In genomic region chr19:15107056-15108010, GRCh38 we compare ENCODE assay signal across 8 cellular contexts. TPM values are rescaled to one million over a fixed set of nuclear protein-coding genes. Genes with fewer than 3 reads are reported as not detected.
A peak's percentile ranks its signal among the peaks of the same experiment; 100 is the strongest.
DNase-seq lines count a peak whose midpoint lies in the region; ATAC-seq, FAIRE-seq and TF ChIP-seq lines count a peak whose summit lies in the region.

Gene SYDE1 (plus strand): TSS chr19:15107401. CDS start chr19:15107434, 33 bp downstream.

- H3K9me1 ChIP-seq in keratinocyte (ENCODE audit: control insufficient read depth, extremely low read depth, insufficient read depth, low read length): no peaks in the 10 kb centered on the region

- CTCF ChIA-PET in AG04450 (lab: Charles Lee): interaction anchor here (0.7 kb wide), 1 partner anchor 15 kb away, joined by 3 read pairs; no protein-coding TSS in a partner anchor

- FAIRE-seq in bronchial epithelial cell (lab: Jason Lieb, UNC) (no peak), keratinocyte (lab: Jason Lieb, UNC) (no peak), D721Med (lab: Jason Lieb, UNC) (no peak)

- H3K9me3 ChIP-seq in AG04450 (ENCODE audit: control insufficient read depth, insufficient read depth, low read length) (peaks cover 20% of the 10 kb centered on the region), KOPT-K1 (ENCODE audit: insufficient read depth, low read length, poor library complexity, severe bottlenecking) (peaks cover 17% of the 10 kb centered on the region), keratinocyte (ENCODE audit: control insufficient read depth, low read depth, low read length) (peaks cover 3% of the 10 kb centered on the region)

- peak within 1 kb of the TSS; percentile 80 for H2AFZ ChIP-seq in keratinocyte (ENCODE audit: control insufficient read depth, low read length)

- H3K4me1 ChIP-seq in keratinocyte (ENCODE audit: control insufficient read depth, extremely low read depth, insufficient read depth, low read length): peaks cover 3% of the 10 kb centered on the region

- H3K4me3 ChIP-seq in AG04450 (ENCODE audit: low read depth, low read length): peak within 1 kb of the TSS; percentile 78
- H3K4me3 ChIP-seq in bronchial epithelial cell (ENCODE audit: low read depth, low read length): peak within 1 kb of the TSS; percentile 44
- H3K4me3 ChIP-seq in keratinocyte (ENCODE audit: control insufficient read depth in 2 of 3, extremely low read depth in 1 of 3, insufficient read depth in 2 of 3, low read depth in 1 of 3, low read length in 3 of 3): peak within 1 kb of the TSS; percentile 64 to 76 (median 72)

- dilution Hi-C loops in keratinocyte (cut with MboI; ENCODE audit: extremely low pct_ligation_motif_present, low sequenced_read_pairs): no loop called here

- no peaks in the 10 kb centered on the region for H3K36me3 ChIP-seq in KOPT-K1 (ENCODE audit: insufficient read depth, low read length)
- H3K36me3 ChIP-seq in bronchial epithelial cell (ENCODE audit: control insufficient read depth, insufficient read depth, low read length): no peaks in the 10 kb centered on the region
- peaks cover 4 to 15% of the 10 kb centered on the region in 2 experiments for H3K36me3 ChIP-seq in keratinocyte (ENCODE audit: control insufficient read depth in 2 of 2, extremely low read depth in 1 of 2, insufficient read depth in 2 of 2, low read length in 2 of 2)

- no peaks in the 10 kb centered on the region for H3K79me2 ChIP-seq in keratinocyte (ENCODE audit: control insufficient read depth, insufficient read depth, low read length)

- peak within 1 kb of the TSS; percentile 62 for H3K9ac ChIP-seq in keratinocyte (ENCODE audit: control insufficient read depth, extremely low read depth, insufficient read depth, low read length)

- H4K20me1 ChIP-seq in keratinocyte (ENCODE audit: control insufficient read depth, extremely low read depth, insufficient read depth, low read length): no peaks in the 10 kb centered on the region

- POLR2A ChIA-PET in AG04450 (lab: Yijun Ruan, JAX): interaction anchor here (0.6 to 1.2 kb wide), 2 partner anchors 18 to 570 kb away, joined by 4 to 5 read pairs; a partner anchor contains a TSS

- H3K27ac ChIP-seq in AG04450 (ENCODE audit: low read depth, low read length) (peak within 1 kb of the TSS; percentile 87), KOPT-K1 (ENCODE audit: low read depth, low read length, poor library complexity, severe bottlenecking) (peak within 1 kb of the TSS; percentile 35), keratinocyte (ENCODE audit: control insufficient read depth, insufficient read depth, low read length) (no peak within 1 kb of the TSS)

- TF ChIP-seq CTCF in AG04450 (IDR thresholded peaks at IDR 0.05; ENCODE audit: low read depth, low read length) (no peak), bronchial epithelial cell (IDR thresholded peaks at IDR 0.05; ENCODE audit: insufficient read depth, low read length, severe bottlenecking) (no peak), keratinocyte (optimal IDR thresholded peaks at IDR 0.05 in 1 of 3, IDR thresholded peaks at IDR 0.05 in 1 of 3, conservative IDR thresholded peaks at IDR 0.05 in 1 of 3; ENCODE audit: extremely low read depth in 1 of 3, insufficient read depth in 2 of 3, low read length in 3 of 3) (no peak), D721Med (IDR thresholded peaks at IDR 0.05; ENCODE audit: insufficient read depth, missing control alignments) (no peak)

- H3K27me3 ChIP-seq in AG04450 (ENCODE audit: control insufficient read depth, insufficient read depth, low read length) (no peaks in the 10 kb centered on the region), bronchial epithelial cell (ENCODE audit: control insufficient read depth, insufficient read depth, low read length) (no peaks in the 10 kb centered on the region), keratinocyte (ENCODE audit: control insufficient read depth, extremely low read depth, insufficient read depth, low read length) (no peaks in the 10 kb centered on the region)

- ATAC-seq in GM19328 (IDR thresholded peaks at IDR 0.05; ENCODE audit: unreplicated experiment): no peak

- H3K4me2 ChIP-seq in keratinocyte (ENCODE audit: control insufficient read depth, extremely low read depth, insufficient read depth, low read depth, low read length): peak within 1 kb of the TSS; percentile 77

- DNase-seq in AG04450 (ENCODE audit: low read depth, low spot score) (no peak), bronchial epithelial cell (ENCODE audit: low read depth) (no peak), keratinocyte (ENCODE audit: low read depth, low spot score) (no peak), NCI-H526 treated with DMSO at 0.1 percent for 48 hours (lab: John Stamatoyannopoulos, UW) (no peak), D721Med (ENCODE audit: insufficient read length, low spot score) (no peak)
- DNase-seq in stimulated activated CD4-positive, alpha-beta T cell treated with anti-CD3 and anti-CD28 coated beads, Interleukin-12 subunit alpha, Interleukin-12 subunit beta, amount 100 ng/mL, for 48 hours (ENCODE audit: low read depth in 2 of 3, low spot score in 1 of 3): peak in 2 of 3 donors; percentile 16 to 23

RNA-seq across cellular contexts. Expression of gene SYDE1, which starts in this region (rescaled TPM):
- polyA plus RNA-seq in AG04450 (2011; rRNA removed) (30.3 and 42.3 TPM in 2 replicates), keratinocyte (5.8 to 8.8 TPM (median 6.4 TPM) in 3 replicates)
- 29.1 and 38.4 TPM in 2 replicates for polyA minus RNA-seq in AG04450 (2011; rRNA and poly(A)+ RNA removed)
- 0.53 and 0.64 TPM in 2 replicates for total RNA-seq in bronchial epithelial cell
- polyA plus RNA-seq in keratinocyte (2011; ENCODE audit: low read depth): 0.34 TPM
- 3.5 and 9.1 TPM in 2 replicates for polyA plus RNA-seq in keratinocyte (2011; cell fraction: cytosol; rRNA removed)
- 12.5 and 17.8 TPM in 2 replicates for polyA plus RNA-seq in keratinocyte (2011; cell fraction: nucleus; rRNA removed)
- 0.87 and 10.6 TPM in 2 replicates for polyA plus RNA-seq in keratinocyte (2012; ENCODE audit: low replicate concordance)
- polyA minus RNA-seq in keratinocyte: 4.9 to 11.6 TPM (median 5.7 TPM) in 3 replicates
- polyA minus RNA-seq in keratinocyte (2011; cell fraction: cytosol; rRNA and poly(A)+ RNA removed): 21.3 TPM
- polyA minus RNA-seq in keratinocyte (2011; cell fraction: nucleus; rRNA and poly(A)+ RNA removed): 7.0 and 7.4 TPM in 2 replicates

Comparison
In these comparisons a context has a peak if more than half of its experiments do, and no peak if none do; other contexts are left out.
1. DNase-seq: peak in stimulated activated CD4-positive, alpha-beta T cell treated with anti-CD3 and anti-CD28 coated beads, Interleukin-12 subunit alpha, Interleukin-12 subunit beta, amount 100 ng/mL, for 48 hours (2 of 3); none in AG04450 (single experiment), bronchial epithelial cell (single experiment), keratinocyte (single experiment), NCI-H526 treated with DMSO at 0.1 percent for 48 hours (single experiment) and D721Med (single experiment).
2. Peak in every context shown above with its lines, with median percentiles within 50 percentile points of each other: H3K4me3 ChIP-seq.